ENCODE assay signal across 8 cellular contexts in the genomic region with DNA sequence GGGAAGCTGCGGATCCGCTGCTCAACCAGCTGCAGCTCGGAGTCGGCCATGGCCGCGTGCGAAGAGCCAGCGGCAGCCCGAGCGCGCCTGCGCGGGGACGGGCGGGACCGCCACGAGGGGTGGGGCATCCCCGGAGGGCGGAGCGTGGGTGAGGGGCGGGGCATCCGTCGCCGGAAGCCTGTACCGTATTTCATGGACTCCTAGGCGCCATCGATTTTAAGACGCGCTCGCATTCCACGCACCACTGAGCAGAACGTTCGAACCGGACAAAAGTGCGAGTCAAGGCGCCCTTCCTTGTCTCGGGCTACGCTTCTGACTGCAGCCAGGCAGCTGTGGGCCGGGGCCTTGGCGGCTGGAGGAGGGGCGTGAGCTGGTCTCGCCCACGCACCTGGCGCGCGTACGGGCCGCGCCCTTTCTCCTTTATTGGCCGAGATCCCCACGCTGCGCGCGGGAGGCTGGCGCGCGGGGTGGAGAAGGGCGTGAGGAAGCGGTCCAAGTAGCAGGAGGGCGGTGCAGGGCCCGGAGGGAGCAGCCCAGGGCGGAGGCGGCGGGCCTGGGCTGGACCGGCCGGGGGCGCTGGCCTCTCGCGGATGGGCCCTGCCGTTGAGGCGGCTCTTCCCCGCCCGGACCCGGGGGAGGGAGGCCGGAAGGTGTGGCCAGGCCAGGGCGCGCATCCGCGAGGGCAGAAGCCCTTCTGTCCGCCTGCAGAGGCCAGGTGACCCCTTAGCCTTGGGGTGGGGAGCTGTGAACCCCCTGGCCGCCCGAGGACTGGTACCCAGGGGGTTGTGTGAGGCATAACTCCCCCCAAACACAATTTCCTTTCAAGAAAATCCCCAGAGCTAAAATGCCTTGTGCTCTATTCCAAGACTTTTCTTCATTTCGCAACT. TPM values are rescaled to one million over a fixed set of nuclear protein-coding genes. Genes with fewer than 3 reads are reported as not detected.
DNase-seq lines count a peak whose midpoint lies in the region; ATAC-seq, FAIRE-seq and TF ChIP-seq lines count a peak whose summit lies in the region.

A gene with protein sequence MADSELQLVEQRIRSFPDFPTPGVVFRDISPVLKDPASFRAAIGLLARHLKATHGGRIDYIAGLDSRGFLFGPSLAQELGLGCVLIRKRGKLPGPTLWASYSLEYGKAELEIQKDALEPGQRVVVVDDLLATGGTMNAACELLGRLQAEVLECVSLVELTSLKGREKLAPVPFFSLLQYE (minus strand): TSS at position 79 of the 887 bp plus-strand sequence. CDS start 29 bp downstream, at position 50.

- H3K27ac ChIP-seq in transverse colon: peak within 1 kb of the TSS; percentile 97 to 99 (median 97)

- DNase-seq in GM12891 (ENCODE audit: insufficient read length, low spot score) (peak; percentile 98), NCI-H1417 treated with DMSO at 0.1 percent for 48 hours (lab: John Stamatoyannopoulos, UW) (peak; percentile 44), T follicular helper cell (ENCODE audit: low read depth) (peak; percentile 94), adipocyte (ENCODE audit: low read depth) (peak; percentile 98), cardiac septum (ENCODE audit: low spot score) (peak; percentile 98), pons (ENCODE audit: low spot score) (peak; percentile 82), transverse colon (peak; percentile 97)

- FAIRE-seq in GM12891 (lab: Jason Lieb, UNC): peak; percentile 99

- TF ChIP-seq EP300 in transverse colon (IDR thresholded peaks at IDR 0.05; ENCODE audit: low read depth): no peak

- H3K27me3 ChIP-seq in adipocyte (replicated peaks; ENCODE audit: control insufficient read depth, insufficient read depth, low read length) (no peaks in the 10 kb centered on the region), transverse colon (no peaks in the 10 kb centered on the region)

- peak in 4 of 5 experiments; percentile 20 to 51 (median 27) for TF ChIP-seq CTCF in transverse colon (IDR thresholded peaks at IDR 0.05)

- intact Hi-C loops in cardiac septum (cut with DNase I) (loop anchor here (2.0 to 5.0 kb wide), 3 partner anchors 45 to 405 kb away; partner anchors contain the start of genes GALNS, TRAPPC2L and ZNF778), transverse colon (cut with DNase I; ENCODE audit: low total_unique reads) (no loop called here)

- in situ Hi-C loops in transverse colon (cut with MboI; ENCODE audit: low pct_ligation_motif_present in 1 of 4, low pct_unique_long_range_greater_than_20kb in 1 of 4, low sequenced_read_pairs in 3 of 4): loop anchor here in 1 of 4 donors (25.0 kb wide), 1 partner anchor 400 kb away; the partner anchor contains the start of genes SLC22A31 and ZNF778

- H3K36me3 ChIP-seq in adipocyte (ENCODE audit: control insufficient read depth, insufficient read depth, low read length, severe bottlenecking): peaks cover 22% of the 10 kb centered on the region
- no peaks in the 10 kb centered on the region for H3K36me3 ChIP-seq in transverse colon

- H3K4me1 ChIP-seq in adipocyte (ENCODE audit: control insufficient read depth, insufficient read depth, low read length) (peaks cover 16% of the 10 kb centered on the region), transverse colon (peaks cover 12 to 37% (median 32%) of the 10 kb centered on the region in 4 donors)

- WGBS in transverse colon (ENCODE audit: low coverage in 1 of 2), 2 donors: 2% methylated on average over 37 of the region's 83 CpGs; no CpG with 5 or more reads in 1 of the 2 donors

- H3K9me3 ChIP-seq in adipocyte (ENCODE audit: control insufficient read depth, low read length) (no peaks in the 10 kb centered on the region), transverse colon (no peaks in the 10 kb centered on the region)

- peak; percentile 81 for ATAC-seq in HG02798 (IDR thresholded peaks at IDR 0.05; ENCODE audit: poor library complexity, unreplicated experiment)

- H3K4me3 ChIP-seq in adipocyte (ENCODE audit: low read length) (peak within 1 kb of the TSS; percentile 82), transverse colon (peak within 1 kb of the TSS; percentile 64 to 94 (median 83))

- TF ChIP-seq POLR2A in GM12891 (IDR thresholded peaks at IDR 0.05; ENCODE audit: low read depth, low read length) (peak; percentile 90), transverse colon (IDR thresholded peaks at IDR 0.05) (peak; percentile 80)

- H3K9ac ChIP-seq in adipocyte (ENCODE audit: low read length): peak within 1 kb of the TSS; percentile 90

TF ChIP-seq in GM12891, 5 proteins besides CTCF, POLR2A, EP300 and RAD21:
- TF ChIP-seq SPI1 (IDR thresholded peaks at IDR 0.05; ENCODE audit: low read depth, low read length) (no peak), POU2F2 (IDR thresholded peaks at IDR 0.05; ENCODE audit: low read depth, low read length) (peak; percentile 86; the same call in 1 of the 2 replicates), PAX5 (IDR thresholded peaks at IDR 0.05; ENCODE audit: insufficient read depth, low read length, severe bottlenecking) (peak; percentile 98), POLR2AphosphoS5 (IDR thresholded peaks at IDR 0.05; ENCODE audit: low read depth, low read length) (peak; percentile 94), TAF1 (IDR thresholded peaks at IDR 0.05; ENCODE audit: low read depth, low read length) (peak; percentile 64)

RNA-seq across cellular contexts. Expression of the gene that starts here (rescaled TPM):
- 182 TPM for polyA plus RNA-seq in GM12891 (2012; ENCODE audit: low read depth, missing spikeins)
- total RNA-seq in cardiac septum: 46.6 TPM
- total RNA-seq in transverse colon: 100 to 1,000 TPM in 2 of 4 donors, 10 to 100 TPM in 2; 81.6 to 221 (median 149) TPM

Comparison
In these comparisons a context has a peak if more than half of its experiments do, and no peak if none do; other contexts are left out.
1. Peak in every context shown above with its lines: DNase-seq, ATAC-seq, H3K4me3 ChIP-seq and H3K27ac ChIP-seq.
2. DNase-seq: peak in every context shown above with its lines; median percentile 98 in GM12891; 98 in adipocyte; 98 in cardiac septum; 97 in transverse colon; 94 in T follicular helper cell; 82 in pons; 44 in NCI-H1417 treated with DMSO at 0.1 percent for 48 hours.